ENCODE assay signal across 12 cellular contexts in genomic region chr9:34650816-34651215, GRCh38. TPM values are rescaled to one million over a fixed set of nuclear protein-coding genes. Genes with fewer than 3 reads are reported as not detected.
DNase-seq lines count a peak whose midpoint lies in the region; ATAC-seq and TF ChIP-seq lines count a peak whose summit lies in the region.
"Had no signal": no experiment of that assay in that cellular context is flagged by ENCODE, and none has a peak within 500 bp of the region (broad histone marks: within the 10 kb centered on the region; RNA-seq: fewer than 3 reads in every experiment).

No MANE protein-coding gene starts in this region.

- peaks cover 36% of the 10 kb centered on the region for H3K36me3 Mint-ChIP-seq in nephron (ENCODE audit: low read depth)
- H3K36me3 Mint-ChIP-seq in type B pancreatic cell = peaks cover 9% of the 10 kb centered on the region
- H3K36me3 Mint-ChIP-seq in naive thymus-derived CD8-positive, alpha-beta T cell = peaks cover 0 to 40% (median 6%) of the 10 kb centered on the region in 3 donors

- intact Hi-C loops in heart left ventricle (cut with DNase I) (loop anchor here in 1 of 10 donors (5.0 kb wide), 1 partner anchor 51 kb away; no protein-coding TSS in a partner anchor), left cardiac atrium (cut with DNase I) (no loop called here)

- H3K27me3 Mint-ChIP-seq in nephron (ENCODE audit: low read depth) (no peaks in the 10 kb centered on the region), type B pancreatic cell (peaks cover 3% of the 10 kb centered on the region)
- H3K27me3 Mint-ChIP-seq in naive thymus-derived CD8-positive, alpha-beta T cell = no peaks in the 10 kb centered on the region
- H3K27me3 Mint-ChIP-seq: activated B cell treated with CpG ODN at 0.5 μM for 24 hours had no signal

- peaks cover 7 to 77% (median 67%) of the 10 kb centered on the region in 12 donors for H3K4me1 ChIP-seq in heart left ventricle

- POLR2A ChIA-PET in naive thymus-derived CD8-positive, alpha-beta T cell (lab: Charles Lee) = no interaction called here

- no peak for TF ChIP-seq POLR2A in heart left ventricle (IDR thresholded peaks at IDR 0.05)

- peak overlapping the region; percentile 74 to 95 (median 89) for H3K4me3 Mint-ChIP-seq in nephron
- peak overlapping the region; percentile 90 for H3K4me3 Mint-ChIP-seq in type B pancreatic cell
- no peak overlapping the region for H3K4me3 Mint-ChIP-seq in naive thymus-derived CD8-positive, alpha-beta T cell
- H3K4me3 Mint-ChIP-seq: activated B cell treated with CpG ODN at 0.5 μM for 24 hours had no signal

- peak overlapping the region; percentile 99 for H3K27ac Mint-ChIP-seq in nephron
- H3K27ac Mint-ChIP-seq in type B pancreatic cell = no peak overlapping the region
- H3K27ac Mint-ChIP-seq in naive thymus-derived CD8-positive, alpha-beta T cell = peak overlapping the region in 4 of 10 donors; percentile 15 to 66 (median 60)
- H3K27ac Mint-ChIP-seq: activated B cell treated with CpG ODN at 0.5 μM for 24 hours had no signal

- no peak for ATAC-seq in heart left ventricle
- ATAC-seq in left cardiac atrium = no peak
- no peak for ATAC-seq in naive thymus-derived CD8-positive, alpha-beta T cell

- H3K9me3 Mint-ChIP-seq in nephron = no peaks in the 10 kb centered on the region
- no peaks in the 10 kb centered on the region for H3K9me3 Mint-ChIP-seq in type B pancreatic cell
- H3K9me3 Mint-ChIP-seq in naive thymus-derived CD8-positive, alpha-beta T cell = no peaks in the 10 kb centered on the region
- H3K9me3 Mint-ChIP-seq: activated B cell treated with CpG ODN at 0.5 μM for 24 hours had no signal

- peaks cover 0 to 29% (median 21%) of the 10 kb centered on the region in 9 donors for H3K36me3 ChIP-seq in heart left ventricle

- H3K4me1 Mint-ChIP-seq in nephron (peaks cover 81% of the 10 kb centered on the region), type B pancreatic cell (ENCODE audit: unreplicated experiment) (peaks cover 56% of the 10 kb centered on the region)
- H3K4me1 Mint-ChIP-seq in naive thymus-derived CD8-positive, alpha-beta T cell = peaks cover 43 to 63% (median 49%) of the 10 kb centered on the region in 4 donors

- no peaks in the 10 kb centered on the region for H3K27me3 ChIP-seq in heart left ventricle

- TF ChIP-seq CTCF in heart left ventricle (IDR thresholded peaks at IDR 0.05) (no peak), nephron (IDR thresholded peaks at IDR 0.05; ENCODE audit: unreplicated experiment in 3 of 3) (no peak), type B pancreatic cell (conservative IDR thresholded peaks at IDR 0.05) (no peak)

- H3K9me3 ChIP-seq in heart left ventricle = no peaks in the 10 kb centered on the region

- no peak overlapping the region for H3K4me3 ChIP-seq in heart left ventricle

- WGBS in heart left ventricle, 4 donors = 40 to 62% (median 53%) methylated on average over 4 to 5 of the region's 5 CpGs

- H3K27ac ChIP-seq in heart left ventricle = peak overlapping the region in 7 of 12 donors; percentile 80 to 90 (median 86)

- DNase-seq in heart left ventricle = no peak
- DNase-seq in left cardiac atrium = no peak
- peak; percentile 39 for DNase-seq in ecto neural progenitor cell (ENCODE audit: low spot score)
- no peak for DNase-seq in type B pancreatic cell (ENCODE audit: extremely low spot score, unreplicated experiment)
- DNase-seq in inferior parietal cortex (ENCODE audit: extremely low spot score) = no peak
- no peak for DNase-seq in naive thymus-derived CD8-positive, alpha-beta T cell
- DNase-seq in HK-2 (ENCODE audit: unreplicated experiment) = no peak
- DNase-seq: activated B cell treated with CpG ODN at 0.5 μM for 24 hours; activated effector memory CD4-positive, alpha-beta T cell treated with anti-CD3 and anti-CD28 coated beads, Interleukin-2, amount 50 U/mL, for 16 hours; effector CD8-positive, alpha-beta T cell; NCI-H1436 had no signal

RNA-seq across cellular contexts. Expression of gene IL11RA, which starts 1.2 kb away (rescaled TPM):
- total RNA-seq in heart left ventricle (100 to 1,000 TPM in 1 of 9 donors, 10 to 100 TPM in 8; 32.4 to 113 (median 50.1) TPM), left cardiac atrium (10 to 100 TPM; 38.3 to 51.0 TPM), type B pancreatic cell (ENCODE audit: low replicate concordance) (10.8 and 53.8 TPM in 2 replicates)
- polyA plus RNA-seq in heart left ventricle = 10 to 100 TPM; 20.8 to 23.3 TPM
- 100 to 1,000 TPM; 135 to 144 TPM for total RNA-seq in naive thymus-derived CD8-positive, alpha-beta T cell
- polyA plus RNA-seq in naive thymus-derived CD8-positive, alpha-beta T cell = 1 to 10 TPM; 5.1 to 7.7 (median 6.1) TPM

RNA-seq across cellular contexts. Expression of gene GALT, which starts 4.3 kb away (rescaled TPM):
- 10 to 100 TPM; 33.2 to 67.9 (median 41.2) TPM for total RNA-seq in heart left ventricle
- 10 to 100 TPM; 16.8 to 44.5 TPM for polyA plus RNA-seq in heart left ventricle
- total RNA-seq in left cardiac atrium = 10 to 100 TPM; 36.9 to 37.9 TPM
- 48.8 and 70.5 TPM in 2 replicates for total RNA-seq in type B pancreatic cell (ENCODE audit: low replicate concordance)
- 100 to 1,000 TPM; 170 to 181 TPM for total RNA-seq in naive thymus-derived CD8-positive, alpha-beta T cell
- polyA plus RNA-seq in naive thymus-derived CD8-positive, alpha-beta T cell = 10 to 100 TPM; 38.2 to 46.7 (median 42.0) TPM

RNA-seq across cellular contexts. Expression of gene CCL27, which starts 11.6 kb away (rescaled TPM):
- total RNA-seq in heart left ventricle (under 1 TPM in 2 of 9 donors, not detected in 7; 0.35 to 0.40 TPM), left cardiac atrium (not detected), type B pancreatic cell (ENCODE audit: low replicate concordance) (0.43 and 1.1 TPM in 2 replicates)
- polyA plus RNA-seq in heart left ventricle = under 1 TPM in 1 of 2 donors, not detected in 1; 0.57 TPM
- total RNA-seq in naive thymus-derived CD8-positive, alpha-beta T cell = not detected
- not detected for polyA plus RNA-seq in naive thymus-derived CD8-positive, alpha-beta T cell
- total RNA-seq: activated B cell treated with CpG ODN at 0.5 μM for 24 hours had no signal

RNA-seq across cellular contexts. Expression of gene SIGMAR1, which starts 13.2 kb away (rescaled TPM):
- total RNA-seq in heart left ventricle (10 to 100 TPM; 17.0 to 40.8 (median 24.9) TPM), left cardiac atrium (10 to 100 TPM; 31.8 to 33.3 TPM), type B pancreatic cell (ENCODE audit: low replicate concordance) (59.0 and 79.7 TPM in 2 replicates)
- polyA plus RNA-seq in heart left ventricle = 10 to 100 TPM; 21.1 to 55.3 TPM
- 10 to 100 TPM; 37.7 to 39.8 TPM for total RNA-seq in naive thymus-derived CD8-positive, alpha-beta T cell
- polyA plus RNA-seq in naive thymus-derived CD8-positive, alpha-beta T cell = 10 to 100 TPM; 67.9 to 78.4 (median 71.8) TPM

RNA-seq across cellular contexts. Expression of gene ARID3C, which starts 21.9 kb away (rescaled TPM):
- total RNA-seq in heart left ventricle (under 1 TPM in 1 of 9 donors, not detected in 8; 0.20 TPM), left cardiac atrium (not detected), type B pancreatic cell (ENCODE audit: low replicate concordance) (0.26 TPM in 1 of 2 replicates, not detected in the other)
- polyA plus RNA-seq in heart left ventricle = not detected
- under 1 TPM in 1 of 2 experiments, not detected in 1; 0.27 TPM for total RNA-seq in naive thymus-derived CD8-positive, alpha-beta T cell
- polyA plus RNA-seq in naive thymus-derived CD8-positive, alpha-beta T cell = not detected
- total RNA-seq: activated B cell treated with CpG ODN at 0.5 μM for 24 hours had no signal

Comparison
In these comparisons a context has a peak if more than half of its experiments do, and no peak if none do; other contexts are left out.
1. H3K4me3 Mint-ChIP-seq: peak in nephron (3 of 3) and type B pancreatic cell (single experiment); none in naive thymus-derived CD8-positive, alpha-beta T cell (0 of 10).